Comparison of ENCODE assay signal across 8 cellular contexts in the genomic region with DNA sequence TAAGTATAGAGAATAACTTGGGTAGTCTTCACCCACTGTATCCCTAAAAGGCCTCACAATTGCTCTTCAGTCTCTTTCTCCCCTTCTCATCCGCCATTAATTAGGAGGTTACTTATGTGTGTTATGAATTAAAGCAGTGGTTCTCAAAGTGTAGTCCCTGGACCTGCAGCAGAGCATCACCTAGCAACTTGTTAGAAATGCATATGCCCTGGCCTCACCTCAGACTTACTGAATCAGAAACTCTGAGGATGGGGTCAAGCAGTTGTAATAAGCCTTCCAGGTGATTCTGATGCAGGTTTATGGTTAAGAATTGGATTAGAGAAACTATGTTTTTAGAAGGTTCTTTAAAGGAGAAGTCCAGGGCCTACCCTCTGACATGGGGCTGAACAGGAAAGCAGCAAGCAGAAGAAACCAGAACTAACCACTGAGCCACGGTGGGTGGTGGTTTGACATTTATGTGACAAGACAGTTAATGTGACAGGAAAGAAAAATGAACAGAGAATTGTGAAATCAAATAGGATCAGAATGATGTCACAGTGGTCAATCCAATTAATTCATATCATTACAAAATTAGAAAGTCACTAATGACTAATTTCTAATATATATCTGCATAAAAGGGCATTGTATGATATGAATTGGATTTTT.
DNase-seq lines count a peak whose midpoint lies in the region; ATAC-seq lines count a peak whose summit lies in the region.

No MANE protein-coding gene starts in this region.

- H3K4me1 Mint-ChIP-seq in dendritic cell treated with granulocyte-macrophage colony-stimulating factor and Interleukin-4, amounts not matched to agents 40 ng/mL and 50 ng/mL, for 4 days (ENCODE audit: low read depth) = peaks cover 80% of the 10 kb centered on the region

- H3K36me3 Mint-ChIP-seq in dendritic cell treated with granulocyte-macrophage colony-stimulating factor and Interleukin-4, amounts not matched to agents 40 ng/mL and 50 ng/mL, for 4 days (ENCODE audit: low read depth) = peaks cover 30% of the 10 kb centered on the region

- ATAC-seq in GM19035 (IDR thresholded peaks at IDR 0.05; ENCODE audit: unreplicated experiment) (peak; percentile 48), HG03342 (IDR thresholded peaks at IDR 0.05; ENCODE audit: unreplicated experiment) (peak; percentile 38), HG03457 (IDR thresholded peaks at IDR 0.05; ENCODE audit: unreplicated experiment) (no peak)

- no peaks in the 10 kb centered on the region for H3K9me3 Mint-ChIP-seq in dendritic cell treated with granulocyte-macrophage colony-stimulating factor and Interleukin-4, amounts not matched to agents 40 ng/mL and 50 ng/mL, for 4 days

- no peak overlapping the region for H3K4me3 ChIP-seq in skin epidermis

- intact Hi-C loops in dendritic cell treated with granulocyte-macrophage colony-stimulating factor and Interleukin-4, amounts not matched to agents 40 ng/mL and 50 ng/mL, for 4 days (cut with micrococcal nuclease) = loop anchor here (5.0 kb wide), 2 partner anchors 36 to 39 kb away; partner anchors contain the start of gene ENTPD1

- no peaks in the 10 kb centered on the region for H3K27me3 Mint-ChIP-seq in dendritic cell treated with granulocyte-macrophage colony-stimulating factor and Interleukin-4, amounts not matched to agents 40 ng/mL and 50 ng/mL, for 4 days

- H3K4me3 Mint-ChIP-seq in dendritic cell treated with granulocyte-macrophage colony-stimulating factor and Interleukin-4, amounts not matched to agents 40 ng/mL and 50 ng/mL, for 4 days = peak overlapping the region; percentile 28

- no peak for DNase-seq in stimulated activated CD4-positive, alpha-beta T cell treated with anti-CD3 and anti-CD28 coated beads, Interleukin-2, amount 100 ng/mL, for 24 hours
- DNase-seq in NCI-H2029 (lab: John Stamatoyannopoulos, UW) (no peak), HPDE6-E6E7 (ENCODE audit: extremely low spot score) (no peak)

- peak overlapping the region; percentile 96 for H3K27ac Mint-ChIP-seq in dendritic cell treated with granulocyte-macrophage colony-stimulating factor and Interleukin-4, amounts not matched to agents 40 ng/mL and 50 ng/mL, for 4 days

- peak overlapping the region in 20 of 21 experiments; percentile 42 to 81 (median 66) for H3K27ac ChIP-seq in skin epidermis
